Comparison of ENCODE assay signal across 9 cellular contexts in genomic region chr17:49365667-49366066, GRCh38. TPM values are rescaled to one million over a fixed set of nuclear protein-coding genes. Genes with fewer than 3 reads are reported as not detected.
DNase-seq lines count a peak whose midpoint lies in the region; ATAC-seq and TF ChIP-seq lines count a peak whose summit lies in the region.
"Had no signal": no experiment of that assay in that cellular context is flagged by ENCODE, and none has a peak within 500 bp of the region (broad histone marks: within the 10 kb centered on the region; RNA-seq: fewer than 3 reads in every experiment).

No MANE protein-coding gene starts in this region.

- H3K36me3 ChIP-seq in stomach = peaks cover 0 to 3% (median 0%) of the 10 kb centered on the region in 4 donors

- TF ChIP-seq EP300 in stomach (IDR thresholded peaks at IDR 0.05) = no peak

- TF ChIP-seq CTCF in LNCaP clone FGC (IDR thresholded peaks at IDR 0.05; ENCODE audit: control insufficient read depth, extremely low read depth, insufficient read depth) = 0 out of 2 replicates have a peak, but pooled peaks have one; percentile 11
- TF ChIP-seq CTCF in activated B cell treated with CpG ODN at 0.5 μM for 24 hours (IDR thresholded peaks at IDR 0.05) = no peak
- TF ChIP-seq CTCF in stomach (IDR thresholded peaks at IDR 0.05) = peak in 1 of 7 experiments; percentile 10

- intact Hi-C loops in activated B cell treated with CpG ODN at 0.5 μM for 24 hours (cut with micrococcal nuclease) = no loop called here
- intact Hi-C loops in stomach (cut with DNase I; ENCODE audit: low total_unique reads) = no loop called here

- peaks cover 0 to 15% (median 10%) of the 10 kb centered on the region in 4 donors for H3K4me1 ChIP-seq in stomach

- ATAC-seq in activated B cell treated with CpG ODN at 0.5 μM for 24 hours (ENCODE audit: low read depth) (no peak), HG03457 (IDR thresholded peaks at IDR 0.05; ENCODE audit: unreplicated experiment) (no peak)

- H3K27ac Mint-ChIP-seq in activated B cell treated with CpG ODN at 0.5 μM for 24 hours = peak overlapping the region; percentile 78
- H3K27ac Mint-ChIP-seq in immature natural killer cell = peak overlapping the region; percentile 15 to 90 (median 75)

- TF ChIP-seq POLR2A in stomach (IDR thresholded peaks at IDR 0.05) = no peak

- CTCF ChIA-PET in activated B cell treated with CpG ODN at 0.5 μM for 24 hours (lab: Charles Lee) = interaction anchor here (1.1 to 1.5 kb wide), 4 partner anchors 25 to 51 kb away, joined by 3 to 5 read pairs (median 3); no protein-coding TSS in a partner anchor

- H3K27me3 ChIP-seq in stomach = no peaks in the 10 kb centered on the region

- 24 to 42% (median 38%) methylated on average over 2 of the region's 2 CpGs for WGBS in stomach, 5 donors

- no peaks in the 10 kb centered on the region for H3K9me3 ChIP-seq in stomach

- H3K4me3 Mint-ChIP-seq in activated B cell treated with CpG ODN at 0.5 μM for 24 hours (no peak overlapping the region), immature natural killer cell (peak overlapping the region; percentile 34 to 82 (median 69))

- POLR2A ChIA-PET in activated B cell treated with CpG ODN at 0.5 μM for 24 hours (lab: Charles Lee) = interaction anchor here (1.0 kb wide), 1 partner anchor 23 kb away, joined by 9 read pairs; no protein-coding TSS in a partner anchor

- no peaks in the 10 kb centered on the region for H3K27me3 Mint-ChIP-seq in activated B cell treated with CpG ODN at 0.5 μM for 24 hours
- H3K27me3 Mint-ChIP-seq in immature natural killer cell (ENCODE audit: low read depth in 3 of 3) = peaks cover 12 to 17% (median 14%) of the 10 kb centered on the region in 3 donors

- H3K36me3 Mint-ChIP-seq in activated B cell treated with CpG ODN at 0.5 μM for 24 hours (ENCODE audit: low read depth) (peaks cover 10% of the 10 kb centered on the region), immature natural killer cell (peaks cover 0 to 5% (median 3%) of the 10 kb centered on the region in 3 donors)

- H3K27ac ChIP-seq in stomach = peak overlapping the region in 1 of 5 donors; percentile 13
- H3K27ac ChIP-seq: SK-N-MC had no signal

- DNase-seq in DMS53 (lab: John Stamatoyannopoulos, UW) (peak; percentile 67), DMS53 treated with DMSO at 0.1 percent for 48 hours (lab: John Stamatoyannopoulos, UW; ENCODE audit: unreplicated experiment) (no peak), LNCaP clone FGC (ENCODE audit: low read depth) (no peak), activated B cell treated with CpG ODN at 0.5 μM for 24 hours (no peak), immature natural killer cell (peak; percentile 64 to 65 (median 65)), A172 (ENCODE audit: low spot score) (no peak), stomach (no peak)

- H3K4me3 ChIP-seq in LNCaP clone FGC (ENCODE audit: low read depth, low read length) (no peak overlapping the region), stomach (no peak overlapping the region)
- H3K4me3 ChIP-seq: SK-N-MC had no signal

- H3K4me1 Mint-ChIP-seq in activated B cell treated with CpG ODN at 0.5 μM for 24 hours (peaks cover 47% of the 10 kb centered on the region), immature natural killer cell (peaks cover 37 to 42% of the 10 kb centered on the region in 2 donors)

- no peaks in the 10 kb centered on the region for H3K9me3 Mint-ChIP-seq in activated B cell treated with CpG ODN at 0.5 μM for 24 hours
- H3K9me3 Mint-ChIP-seq in immature natural killer cell = no peaks in the 10 kb centered on the region

RNA-seq across cellular contexts. Expression of gene ZNF652, which starts 3.6 kb away (rescaled TPM):
- total RNA-seq in activated B cell treated with CpG ODN at 0.5 μM for 24 hours = 37.1 and 40.6 TPM in 2 replicates
- 10 to 100 TPM in 2 of 3 donors, 1 to 10 TPM in 1; 9.7 to 25.8 (median 16.0) TPM for polyA plus RNA-seq in immature natural killer cell
- total RNA-seq in A172 (2014; rRNA removed; shearing (Covaris generic)) = 17.8 and 21.0 TPM in 2 replicates
- 10 to 100 TPM; 31.3 to 89.3 (median 46.9) TPM for total RNA-seq in stomach
- polyA plus RNA-seq in stomach = 10 to 100 TPM; 16.4 to 21.5 (median 17.1) TPM

RNA-seq across cellular contexts. Expression of gene PHB1, which starts 49.0 kb away (rescaled TPM):
- 184 and 214 TPM in 2 replicates for total RNA-seq in activated B cell treated with CpG ODN at 0.5 μM for 24 hours
- 100 to 1,000 TPM; 166 to 274 (median 228) TPM for polyA plus RNA-seq in immature natural killer cell
- 280 and 302 TPM in 2 replicates for total RNA-seq in A172 (2014; rRNA removed; shearing (Covaris generic))
- total RNA-seq in stomach = 100 to 1,000 TPM in 2 of 5 donors, 10 to 100 TPM in 3; 44.3 to 152 (median 86.6) TPM
- 100 to 1,000 TPM in 2 of 3 donors, 10 to 100 TPM in 1; 96.1 to 124 (median 112) TPM for polyA plus RNA-seq in stomach

Comparison
In these comparisons a context has a peak if more than half of its experiments do, and no peak if none do; other contexts are left out.
1. DNase-seq: peak in DMS53 (single experiment) and immature natural killer cell (3 of 3); none in DMS53 treated with DMSO at 0.1 percent for 48 hours (single experiment), LNCaP clone FGC (single experiment), activated B cell treated with CpG ODN at 0.5 μM for 24 hours (single experiment), A172 (single experiment) and stomach (single experiment).